ENCODE assay signal across 30 cellular contexts in genomic region chr16:25613931-25614330, GRCh38.
"Had no signal": no experiment of that assay in that cellular context is flagged by ENCODE, and none has a peak within 500 bp of the region (broad histone marks: within the 10 kb centered on the region; RNA-seq: fewer than 3 reads in every experiment).

No MANE protein-coding gene starts in this region.

- H3K27me3 Mint-ChIP-seq: activated CD4-positive, alpha-beta memory T cell treated with anti-CD3 and anti-CD28 coated beads for 36 hours; activated CD4-positive, alpha-beta T cell treated with anti-CD3 and anti-CD28 coated beads, Interleukin-2, amount 10 ng/mL, durations not matched to agents 24 days and 14 days; activated CD8-positive, alpha-beta memory T cell treated with anti-CD3 and anti-CD28 coated beads, Interleukin-2, amount 10 ng/mL, durations not matched to agents 7 days and 5 days; activated naive CD8-positive, alpha-beta T cell treated with anti-CD3 and anti-CD28 coated beads, Interleukin-2, amount 50 U/mL, for 24 hours had no signal

- H3K27ac Mint-ChIP-seq: activated CD4-positive, alpha-beta memory T cell treated with anti-CD3 and anti-CD28 coated beads for 36 hours; activated CD4-positive, alpha-beta T cell treated with anti-CD3 and anti-CD28 coated beads for 36 hours; activated CD4-positive, alpha-beta T cell treated with anti-CD3 and anti-CD28 coated beads, Interleukin-2, amount 10 ng/mL, durations not matched to agents 24 days and 14 days; activated CD8-positive, alpha-beta memory T cell treated with anti-CD3 and anti-CD28 coated beads, Interleukin-2, amount 10 ng/mL, durations not matched to agents 7 days and 5 days; activated CD8-positive, alpha-beta T cell treated with anti-CD3 and anti-CD28 coated beads, Interleukin-2, amount 10 ng/mL, durations not matched to agents 7 days and 5 days; activated naive CD4-positive, alpha-beta T cell treated with anti-CD3 and anti-CD28 coated beads for 36 hours; activated naive CD4-positive, alpha-beta T cell treated with anti-CD3 and anti-CD28 coated beads, Interleukin-2, amount 50 U/mL, for 24 hours; activated naive CD8-positive, alpha-beta T cell treated with anti-CD3 and anti-CD28 coated beads for 36 hours; activated naive CD8-positive, alpha-beta T cell treated with anti-CD3 and anti-CD28 coated beads, Interleukin-2, amount 50 U/mL, for 24 hours; activated T-helper 1 cell treated with anti-CD3 and anti-CD28 coated beads, Interleukin-12 subunit alpha, Interleukin-12 subunit beta, Interleukin-2, Interleukin-4 antibody, amounts not matched to agents 30 ng/mL and 10 ng/mL and 1 ng/mL, durations not matched to agents 14 hours and 24 hours and 36 hours; activated T-helper 2 cell treated with anti-CD3 and anti-CD28 coated beads, Interferon-gamma antibody, Interleukin-2, Interleukin-4, amounts not matched to agents 10 μg/mL and 5 μg/mL and 100 μg/mL, durations not matched to agents 14 hours and 24 hours and 36 hours; T-helper 17 cell; T-helper 2 cell treated with Interferon-gamma antibody and Interleukin-4, amounts not matched to agents 5 μg/mL and 100 μg/mL, for 36 hours had no signal

- H3K36me3 ChIP-seq: adrenal gland, colonic mucosa had no signal

- H3K9me3 ChIP-seq: adrenal gland, body of pancreas, colonic mucosa had no signal

- H3K9me3 Mint-ChIP-seq: activated CD4-positive, alpha-beta memory T cell treated with anti-CD3 and anti-CD28 coated beads for 36 hours; activated CD4-positive, alpha-beta T cell treated with anti-CD3 and anti-CD28 coated beads, Interleukin-2, amount 10 ng/mL, durations not matched to agents 24 days and 14 days; activated naive CD4-positive, alpha-beta T cell treated with anti-CD3 and anti-CD28 coated beads for 36 hours; activated naive CD4-positive, alpha-beta T cell treated with anti-CD3 and anti-CD28 coated beads, Interleukin-2, amount 50 U/mL, for 24 hours; activated naive CD8-positive, alpha-beta T cell treated with anti-CD3 and anti-CD28 coated beads for 36 hours; activated naive CD8-positive, alpha-beta T cell treated with anti-CD3 and anti-CD28 coated beads, Interleukin-2, amount 50 U/mL, for 24 hours; activated T-helper 1 cell treated with anti-CD3 and anti-CD28 coated beads, Interleukin-12 subunit alpha, Interleukin-12 subunit beta, Interleukin-2, Interleukin-4 antibody, amounts not matched to agents 30 ng/mL and 10 ng/mL and 1 ng/mL, durations not matched to agents 14 hours and 24 hours and 36 hours; activated T-helper 2 cell treated with anti-CD3 and anti-CD28 coated beads, Interferon-gamma antibody, Interleukin-2, Interleukin-4, amounts not matched to agents 10 μg/mL and 5 μg/mL and 100 μg/mL, durations not matched to agents 14 hours and 24 hours and 36 hours; T-helper 2 cell treated with Interferon-gamma antibody and Interleukin-4, amounts not matched to agents 5 μg/mL and 100 μg/mL, for 36 hours had no signal

- H3K4me1 ChIP-seq: adrenal gland, body of pancreas, colonic mucosa had no signal

- ATAC-seq: activated CD4-positive, alpha-beta T cell treated with anti-CD3 and anti-CD28 coated beads for 36 hours; activated CD8-positive, alpha-beta memory T cell treated with anti-CD3 and anti-CD28 coated beads, Interleukin-2, amount 10 ng/mL, durations not matched to agents 7 days and 5 days; activated CD8-positive, alpha-beta T cell treated with anti-CD3 and anti-CD28 coated beads, Interleukin-2, amount 10 ng/mL, durations not matched to agents 7 days and 5 days; activated naive CD8-positive, alpha-beta T cell treated with anti-CD3 and anti-CD28 coated beads, Interleukin-2, amount 50 U/mL, for 24 hours; body of pancreas; T-helper 17 cell had no signal

- H3K4me3 Mint-ChIP-seq: activated CD4-positive, alpha-beta memory T cell treated with anti-CD3 and anti-CD28 coated beads for 36 hours; activated CD4-positive, alpha-beta T cell treated with anti-CD3 and anti-CD28 coated beads for 36 hours; activated CD4-positive, alpha-beta T cell treated with anti-CD3 and anti-CD28 coated beads, Interleukin-2, amount 10 ng/mL, durations not matched to agents 24 days and 14 days; activated CD8-positive, alpha-beta memory T cell treated with anti-CD3 and anti-CD28 coated beads, Interleukin-2, amount 10 ng/mL, durations not matched to agents 7 days and 5 days; activated CD8-positive, alpha-beta T cell treated with anti-CD3 and anti-CD28 coated beads, Interleukin-2, amount 10 ng/mL, durations not matched to agents 7 days and 5 days; activated naive CD4-positive, alpha-beta T cell treated with anti-CD3 and anti-CD28 coated beads for 36 hours; activated naive CD4-positive, alpha-beta T cell treated with anti-CD3 and anti-CD28 coated beads, Interleukin-2, amount 50 U/mL, for 24 hours; activated naive CD8-positive, alpha-beta T cell treated with anti-CD3 and anti-CD28 coated beads for 36 hours; activated naive CD8-positive, alpha-beta T cell treated with anti-CD3 and anti-CD28 coated beads, Interleukin-2, amount 50 U/mL, for 24 hours; activated T-helper 1 cell treated with anti-CD3 and anti-CD28 coated beads, Interleukin-12 subunit alpha, Interleukin-12 subunit beta, Interleukin-2, Interleukin-4 antibody, amounts not matched to agents 30 ng/mL and 10 ng/mL and 1 ng/mL, durations not matched to agents 14 hours and 24 hours and 36 hours; T-helper 17 cell; T-helper 2 cell treated with Interferon-gamma antibody and Interleukin-4, amounts not matched to agents 5 μg/mL and 100 μg/mL, for 36 hours had no signal

- H3K27ac ChIP-seq: adrenal gland, body of pancreas, colonic mucosa, epithelial cell of prostate had no signal

- H3K4me3 ChIP-seq: adrenal gland, body of pancreas, colonic mucosa had no signal

- DNase-seq: activated CD4-positive, alpha-beta memory T cell treated with anti-CD3 and anti-CD28 coated beads for 36 hours; activated CD4-positive, alpha-beta T cell treated with anti-CD3 and anti-CD28 coated beads for 36 hours; activated CD4-positive, alpha-beta T cell treated with anti-CD3 and anti-CD28 coated beads, Interleukin-2, amount 10 ng/mL, durations not matched to agents 24 days and 14 days; activated CD4-positive, CD25-positive, alpha-beta regulatory T cell; activated CD4-positive, CD25-positive, alpha-beta regulatory T cell treated with anti-CD3 and anti-CD28 coated beads, Interleukin-2, amount 50 U/mL, for 72 hours; activated CD8-positive, alpha-beta memory T cell treated with anti-CD3 and anti-CD28 coated beads, Interleukin-2, amount 10 ng/mL, durations not matched to agents 7 days and 5 days; activated CD8-positive, alpha-beta memory T cell treated with anti-CD3 and anti-CD28 coated beads, Interleukin-2, amount 50 U/mL, for 4 hours; activated CD8-positive, alpha-beta T cell treated with anti-CD3 and anti-CD28 coated beads, Interleukin-2, amount 10 ng/mL, durations not matched to agents 7 days and 5 days; activated effector memory CD4-positive, alpha-beta T cell treated with anti-CD3 and anti-CD28 coated beads, Interleukin-2, amount 50 U/mL, for 16 hours; activated naive CD4-positive, alpha-beta T cell treated with anti-CD3 and anti-CD28 coated beads for 36 hours; activated naive CD8-positive, alpha-beta T cell treated with anti-CD3 and anti-CD28 coated beads for 36 hours; activated naive CD8-positive, alpha-beta T cell treated with anti-CD3 and anti-CD28 coated beads, Interleukin-2, amount 50 U/mL, for 24 hours; activated T-cell treated with anti-CD3 and anti-CD28 coated beads, Interleukin-2, amount 50 U/mL, for 1 hour; activated T-cell treated with anti-CD3 and anti-CD28 coated beads, Interleukin-2, amount 50 U/mL, for 48 hours; adrenal gland; amygdala; aorta; body of pancreas; caudate nucleus; colonic mucosa; effector CD8-positive, alpha-beta T cell; foreskin fibroblast; head of caudate nucleus; T-helper 17 cell; T1000 had no signal

- H3K36me3 Mint-ChIP-seq: activated CD4-positive, alpha-beta memory T cell treated with anti-CD3 and anti-CD28 coated beads for 36 hours; activated CD8-positive, alpha-beta memory T cell treated with anti-CD3 and anti-CD28 coated beads, Interleukin-2, amount 10 ng/mL, durations not matched to agents 7 days and 5 days; activated naive CD4-positive, alpha-beta T cell treated with anti-CD3 and anti-CD28 coated beads, Interleukin-2, amount 50 U/mL, for 24 hours; activated naive CD8-positive, alpha-beta T cell treated with anti-CD3 and anti-CD28 coated beads for 36 hours had no signal

- H3K4me1 Mint-ChIP-seq: activated CD4-positive, alpha-beta T cell treated with anti-CD3 and anti-CD28 coated beads for 36 hours; activated CD4-positive, alpha-beta T cell treated with anti-CD3 and anti-CD28 coated beads, Interleukin-2, amount 10 ng/mL, durations not matched to agents 24 days and 14 days; activated CD8-positive, alpha-beta memory T cell treated with anti-CD3 and anti-CD28 coated beads, Interleukin-2, amount 10 ng/mL, durations not matched to agents 7 days and 5 days; activated naive CD4-positive, alpha-beta T cell treated with anti-CD3 and anti-CD28 coated beads, Interleukin-2, amount 50 U/mL, for 24 hours; activated naive CD8-positive, alpha-beta T cell treated with anti-CD3 and anti-CD28 coated beads for 36 hours; activated naive CD8-positive, alpha-beta T cell treated with anti-CD3 and anti-CD28 coated beads, Interleukin-2, amount 50 U/mL, for 24 hours; T-helper 17 cell had no signal

- H3K27me3 ChIP-seq: adrenal gland, body of pancreas, colonic mucosa had no signal
